Comparison of ENCODE assay signal across 8 cellular contexts in the genomic region with DNA sequence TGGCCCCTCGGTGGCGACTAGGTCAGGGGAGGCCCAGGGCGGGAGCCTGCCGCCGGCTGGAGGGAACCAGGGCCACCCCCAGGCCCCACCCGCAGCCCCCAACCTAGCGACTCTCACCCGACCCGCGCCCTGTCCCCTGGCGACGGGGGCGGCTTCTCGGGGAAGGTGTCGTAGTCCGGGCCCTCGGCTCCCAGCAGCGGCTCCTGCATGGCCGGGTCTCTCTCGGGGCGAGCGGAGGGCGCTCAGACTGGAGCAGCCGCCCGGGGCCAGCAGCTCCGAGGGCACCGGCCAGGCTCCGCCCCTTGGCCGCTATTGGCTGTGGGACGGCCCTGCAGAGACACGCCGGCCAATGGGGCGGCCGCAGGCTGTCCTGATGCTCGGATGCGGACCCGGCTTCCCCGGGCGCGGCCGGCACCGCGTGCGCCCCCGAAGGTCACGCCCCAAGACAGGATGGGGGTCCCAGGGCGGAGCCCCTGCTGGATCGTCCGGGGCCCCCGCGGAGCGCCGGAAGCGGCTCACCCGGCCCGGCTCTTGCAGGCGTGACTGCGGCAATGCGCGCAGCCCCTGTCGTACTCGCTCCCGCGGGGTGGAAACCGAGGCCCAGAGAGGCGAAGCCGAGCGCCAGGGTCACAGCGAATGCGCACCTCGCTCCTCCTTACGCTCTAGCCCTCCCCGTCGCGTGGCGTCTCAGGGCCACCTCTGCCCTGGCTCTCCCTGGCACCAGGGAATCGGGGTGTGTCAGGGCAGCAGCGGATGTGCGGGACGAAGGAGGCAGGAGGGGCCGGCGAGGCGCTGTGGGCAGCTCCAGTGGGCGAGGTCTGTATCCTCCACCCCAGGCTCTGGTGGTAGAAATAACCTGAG. TPM values are rescaled to one million over a fixed set of nuclear protein-coding genes. Genes with fewer than 3 reads are reported as not detected.
A peak's percentile ranks its signal among the peaks of the same experiment; 100 is the strongest.
DNase-seq lines count a peak whose midpoint lies in the region; ATAC-seq, FAIRE-seq and TF ChIP-seq lines count a peak whose summit lies in the region.

TSS of gene SLC2A6 (minus strand) at position 249 of the 861 bp plus-strand sequence. CDS start at position 209, 40 bp downstream.

- H3K9ac ChIP-seq in kidney (ENCODE audit: low read length in 2 of 2), result peak within 1 kb of the TSS in 1 of 2 donors; percentile 26

- peak; percentile 96 for DNase-seq in AG08395 (ENCODE audit: low spot score)
- peak; percentile 84 for DNase-seq in NCI-H2227 (lab: John Stamatoyannopoulos, UW; ENCODE audit: unreplicated experiment)
- peak; percentile 64 for DNase-seq in activated CD4-positive, alpha-beta T cell treated with anti-CD3 and anti-CD28 coated beads for 1 hour
- DNase-seq in cerebellum (ENCODE audit: low spot score), result peak; percentile 99
- DNase-seq in kidney, result peak; percentile 95
- peak; percentile 57 to 75 (median 59) for DNase-seq in stimulated activated CD4-positive, alpha-beta T cell treated with anti-CD3 and anti-CD28 coated beads, Interleukin-12 subunit alpha, Interleukin-12 subunit beta, amount 100 ng/mL, for 48 hours (ENCODE audit: low read depth in 2 of 3, low spot score in 1 of 3)

- H3K4me1 ChIP-seq in kidney (ENCODE audit: control insufficient read depth in 1 of 2, insufficient read depth in 1 of 2, low read depth in 1 of 2, low read length in 2 of 2), result peaks cover 0 to 5% of the 10 kb centered on the region in 2 donors

- H3K36me3 ChIP-seq in kidney (ENCODE audit: control insufficient read depth in 1 of 2, insufficient read depth in 2 of 2, low read length in 2 of 2), result no peaks in the 10 kb centered on the region

- FAIRE-seq in kidney (lab: Jason Lieb, UNC), result no peak

- ATAC-seq in GM18873 (IDR thresholded peaks at IDR 0.05; ENCODE audit: low FRiP score, unreplicated experiment) (peak; percentile 78), HG03103 (IDR thresholded peaks at IDR 0.05; ENCODE audit: low read depth, unreplicated experiment) (peak; percentile 84)

- intact Hi-C loops in kidney (cut with DNase I), result no loop called here

- TF ChIP-seq CTCF in kidney (IDR thresholded peaks at IDR 0.05; ENCODE audit: borderline replicate concordance, extremely low read depth, insufficient read depth), result no peak

- peak within 1 kb of the TSS; percentile 19 to 52 for H3K4me3 ChIP-seq in kidney (ENCODE audit: low read length in 2 of 2)

- H3K27ac ChIP-seq in kidney (ENCODE audit: low read depth in 2 of 2, low read length in 2 of 2), result no peak within 1 kb of the TSS

- no peaks in the 10 kb centered on the region for H3K9me3 ChIP-seq in kidney (ENCODE audit: control insufficient read depth in 1 of 2, low read length in 2 of 2)

RNA-seq across cellular contexts. Expression of gene SLC2A6, which starts in this region (rescaled TPM):
- 9.2 TPM for total RNA-seq in cerebellum
- total RNA-seq in kidney, result 5.8 TPM
- polyA plus RNA-seq in kidney (ENCODE audit: insufficient read depth, low read depth, low replicate concordance), result 2.5 TPM
